ENCODE assay signal across 9 cellular contexts in the genomic region with DNA sequence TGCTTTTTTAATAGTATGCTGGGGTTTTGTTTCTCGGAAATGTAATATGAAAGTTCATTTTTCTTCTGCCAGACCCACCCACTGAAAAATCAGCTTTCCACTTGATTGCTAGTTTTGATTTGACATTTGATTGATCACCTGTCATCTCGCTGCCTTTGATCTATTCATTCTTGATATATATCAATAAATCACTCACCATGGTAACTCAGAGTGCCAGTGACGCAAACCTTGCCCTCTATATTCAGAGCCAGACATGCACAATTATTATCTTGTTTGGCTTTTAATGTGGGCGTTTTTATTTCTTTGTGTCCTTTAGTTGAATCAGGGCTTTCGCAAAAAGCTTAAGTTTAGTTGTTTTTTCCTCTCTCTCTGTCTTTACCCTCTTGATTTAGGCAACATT. TPM values are rescaled to one million over a fixed set of nuclear protein-coding genes. Genes with fewer than 3 reads are reported as not detected.
DNase-seq lines count a peak whose midpoint lies in the region; ATAC-seq and TF ChIP-seq lines count a peak whose summit lies in the region.
"Had no signal": no experiment of that assay in that cellular context is flagged by ENCODE, and none has a peak within 500 bp of the region (broad histone marks: within the 10 kb centered on the region; RNA-seq: fewer than 3 reads in every experiment).

No MANE protein-coding gene starts in this region.

- peak overlapping the region in 7 of 12 donors; percentile 12 to 79 (median 66) for H3K27ac ChIP-seq in heart left ventricle
- H3K27ac ChIP-seq in naive thymus-derived CD4-positive, alpha-beta T cell (ENCODE audit: low read depth, low read length) = peak overlapping the region; percentile 97
- H3K27ac ChIP-seq in tibial nerve = peak overlapping the region in 3 of 4 donors; percentile 50 to 85 (median 74)
- H3K27ac ChIP-seq: PC-9 had no signal

- TF ChIP-seq EP300 in tibial nerve (IDR thresholded peaks at IDR 0.05) = no peak

- H3K27me3 ChIP-seq in heart left ventricle (peaks cover 0 to 33% (median 17%) of the 10 kb centered on the region in 9 donors), adipocyte (replicated peaks; ENCODE audit: control insufficient read depth, insufficient read depth, low read length) (no peaks in the 10 kb centered on the region), tibial nerve (peaks cover 0 to 17% of the 10 kb centered on the region in 2 donors), H7 (ENCODE audit: control insufficient read depth, insufficient read depth, low read length) (peaks cover 26% of the 10 kb centered on the region)
- H3K27me3 ChIP-seq in naive thymus-derived CD4-positive, alpha-beta T cell (ENCODE audit: control insufficient read depth in 2 of 2, insufficient read depth in 2 of 2, low read length in 2 of 2) = peaks cover 0 to 3% of the 10 kb centered on the region in 2 donors

- H3K4me3 Mint-ChIP-seq in naive thymus-derived CD4-positive, alpha-beta T cell = peak overlapping the region; percentile 90 to 100 (median 96)

- TF ChIP-seq CTCF in heart left ventricle (IDR thresholded peaks at IDR 0.05) (no peak), tibial nerve (IDR thresholded peaks at IDR 0.05) (no peak)

- POLR2A ChIA-PET in naive thymus-derived CD4-positive, alpha-beta T cell (lab: Charles Lee) = interaction anchor here (0.7 to 12.7 kb wide), 13 partner anchors 8 to 569 kb away, joined by 3 to 299 read pairs (median 3); no protein-coding TSS in a partner anchor

- H3K27ac Mint-ChIP-seq in naive thymus-derived CD4-positive, alpha-beta T cell = peak overlapping the region; percentile 93 to 97 (median 95)

- TF ChIP-seq POLR2A in heart left ventricle (IDR thresholded peaks at IDR 0.05) = no peak
- no peak for TF ChIP-seq POLR2A in tibial nerve (IDR thresholded peaks at IDR 0.05)

- intact Hi-C loops in heart left ventricle (cut with DNase I) = loop anchor here in 1 of 10 donors (5.0 kb wide), 1 partner anchor 243 kb away; no protein-coding TSS in a partner anchor
- intact Hi-C loops in left cardiac atrium (cut with DNase I) = no loop called here
- intact Hi-C loops in naive thymus-derived CD4-positive, alpha-beta T cell (cut with micrococcal nuclease) = loop anchor here (1.0 to 10.0 kb wide), 7 partner anchors 27 to 973 kb away; no protein-coding TSS in a partner anchor

- no peaks in the 10 kb centered on the region for H3K9me3 ChIP-seq in heart left ventricle
- no peaks in the 10 kb centered on the region for H3K9me3 ChIP-seq in adipocyte (ENCODE audit: control insufficient read depth, low read length)
- H3K9me3 ChIP-seq in naive thymus-derived CD4-positive, alpha-beta T cell (ENCODE audit: control insufficient read depth in 2 of 3, low read length in 3 of 3) = no peaks in the 10 kb centered on the region
- no peaks in the 10 kb centered on the region for H3K9me3 ChIP-seq in tibial nerve

- H3K4me3 ChIP-seq in heart left ventricle (peak overlapping the region in 11 of 12 donors; percentile 37 to 75 (median 62)), adipocyte (ENCODE audit: low read length) (peak overlapping the region; percentile 95), tibial nerve (peak overlapping the region in 3 of 4 donors; percentile 41 to 65 (median 49)), H7 (ENCODE audit: insufficient read depth, low read depth, low read length) (no peak overlapping the region)
- H3K4me3 ChIP-seq in naive thymus-derived CD4-positive, alpha-beta T cell (ENCODE audit: low read length) = peak overlapping the region; percentile 65
- H3K4me3 ChIP-seq: PC-9 had no signal

- peaks cover 0 to 34% (median 7%) of the 10 kb centered on the region in 5 donors for H3K27me3 Mint-ChIP-seq in naive thymus-derived CD4-positive, alpha-beta T cell

- ATAC-seq in heart left ventricle = no peak
- no peak for ATAC-seq in left cardiac atrium
- ATAC-seq in naive thymus-derived CD4-positive, alpha-beta T cell = peak; percentile 66

- CTCF ChIA-PET in naive thymus-derived CD4-positive, alpha-beta T cell (lab: Charles Lee) = interaction anchor here (0.9 to 1.9 kb wide), 4 partner anchors 10 to 242 kb away, joined by 4 to 13 read pairs (median 5); no protein-coding TSS in a partner anchor

- peaks cover 17 to 57% (median 52%) of the 10 kb centered on the region in 7 donors for H3K4me1 Mint-ChIP-seq in naive thymus-derived CD4-positive, alpha-beta T cell

- H3K9ac ChIP-seq in adipocyte (ENCODE audit: low read length) = peak overlapping the region; percentile 94

- 58 to 68% (median 61%) methylated on average over 5 of the region's 5 CpGs for whole genome bisulfite sequencing in heart left ventricle, 4 donors
- 18 to 22% methylated on average over 5 of the region's 5 CpGs for WGBS in tibial nerve, 2 donors

- DNase-seq in heart left ventricle (no peak), left cardiac atrium (no peak), adipocyte (ENCODE audit: low read depth) (no peak), tibial nerve (ENCODE audit: low spot score in 2 of 2) (no peak), H7 (no peak), NOMO-1 treated with DMSO at 0.1 percent for 48 hours (lab: John Stamatoyannopoulos, UW; ENCODE audit: unreplicated experiment) (no peak), inferior parietal cortex (ENCODE audit: extremely low spot score) (no peak)
- DNase-seq in naive thymus-derived CD4-positive, alpha-beta T cell = peak in 7 of 9 donors; percentile 22 to 81 (median 63)
- DNase-seq: PC-9 had no signal

- H3K36me3 Mint-ChIP-seq in naive thymus-derived CD4-positive, alpha-beta T cell = peaks cover 0 to 5% (median 0%) of the 10 kb centered on the region in 5 donors

- H3K9me3 Mint-ChIP-seq in naive thymus-derived CD4-positive, alpha-beta T cell = peaks cover 0 to 2% (median 0%) of the 10 kb centered on the region in 11 donors

- H3K36me3 ChIP-seq in heart left ventricle (no peaks in the 10 kb centered on the region), adipocyte (ENCODE audit: control insufficient read depth, insufficient read depth, low read length, severe bottlenecking) (no peaks in the 10 kb centered on the region), tibial nerve (no peaks in the 10 kb centered on the region), H7 (replicated peaks; ENCODE audit: control insufficient read depth, insufficient read depth, low read length) (no peaks in the 10 kb centered on the region)
- peaks cover 0 to 6% (median 0%) of the 10 kb centered on the region in 3 experiments for H3K36me3 ChIP-seq in naive thymus-derived CD4-positive, alpha-beta T cell (ENCODE audit: control insufficient read depth in 2 of 3, insufficient read depth in 3 of 3, low read length in 3 of 3)

- H3K4me1 ChIP-seq in heart left ventricle (peaks cover 0 to 17% (median 0%) of the 10 kb centered on the region in 12 donors), adipocyte (ENCODE audit: control insufficient read depth, insufficient read depth, low read length) (peaks cover 37% of the 10 kb centered on the region), tibial nerve (peaks cover 0 to 30% (median 0%) of the 10 kb centered on the region in 4 donors)
- H3K4me1 ChIP-seq in naive thymus-derived CD4-positive, alpha-beta T cell (ENCODE audit: control insufficient read depth in 2 of 2, insufficient read depth in 2 of 2, low read length in 2 of 2) = peaks cover 0 to 23% of the 10 kb centered on the region in 2 donors

RNA-seq across cellular contexts. Expression of a gene that starts 2.0 kb away (rescaled TPM):
- total RNA-seq in heart left ventricle = 10 to 100 TPM in 2 of 9 donors, 1 to 10 TPM in 7; 2.3 to 12.1 (median 5.0) TPM
- polyA plus RNA-seq in heart left ventricle = 1 to 10 TPM; 1.8 to 2.3 TPM
- 10 to 100 TPM; 12.0 to 12.6 TPM for total RNA-seq in left cardiac atrium
- total RNA-seq in naive thymus-derived CD4-positive, alpha-beta T cell = 10 to 100 TPM; 21.0 to 84.5 (median 59.2) TPM
- polyA plus RNA-seq in naive thymus-derived CD4-positive, alpha-beta T cell = 1 to 10 TPM; 6.0 to 7.7 TPM
- 10 to 100 TPM; 20.9 to 33.7 (median 25.1) TPM for total RNA-seq in tibial nerve
- total RNA-seq in H7 (2014; rRNA removed; shearing (Covaris generic)) = 0.07 and 0.31 TPM in 2 replicates
- total RNA-seq: PC-9 had no signal

Comparison
In these comparisons a context has a peak if more than half of its experiments do, and no peak if none do; other contexts are left out.
1. DNase-seq: peak in naive thymus-derived CD4-positive, alpha-beta T cell (7 of 9); none in heart left ventricle (0 of 5), left cardiac atrium (single experiment), adipocyte (single experiment), tibial nerve (0 of 2), H7 (single experiment), NOMO-1 treated with DMSO at 0.1 percent for 48 hours (single experiment) and inferior parietal cortex (single experiment).
2. intact Hi-C loops: an anchor here in naive thymus-derived CD4-positive, alpha-beta T cell (1.0 to 10.0 kb wide); none called in left cardiac atrium.
3. Peak in every context shown above with its lines, with median percentiles within 50 percentile points of each other: H3K27ac ChIP-seq.